Comparison of ENCODE assay signal across 15 cellular contexts in genomic region chr13:39322836-39323585, GRCh38.
A peak's percentile ranks its signal among the peaks of the same experiment; 100 is the strongest.
DNase-seq lines count a peak whose midpoint lies in the region; ATAC-seq and TF ChIP-seq lines count a peak whose summit lies in the region.
"Had no signal": no experiment of that assay in that cellular context is flagged by ENCODE, and none has a peak within 500 bp of the region (broad histone marks: within the 10 kb centered on the region; RNA-seq: fewer than 3 reads in every experiment).

No MANE protein-coding gene starts in this region.

- H3K4me1 Mint-ChIP-seq in nephron progenitor cell: peaks cover 72% of the 10 kb centered on the region
- no peaks in the 10 kb centered on the region for H3K4me1 Mint-ChIP-seq in MCF 10A (ENCODE audit: insufficient read depth, unreplicated experiment)

- CTCF ChIA-PET in MCF 10A (lab: Yijun Ruan, JAX): interaction anchor here (0.6 to 1.4 kb wide), 2 partner anchors 186 to 293 kb away, joined by 3 to 5 read pairs; no protein-coding TSS in a partner anchor

- no TSS peak for BruUV-seq in MCF 10A (replicated peaks; lab: Mats Ljungman, UMichigan)

- no peaks in the 10 kb centered on the region for H3K9me3 ChIP-seq in SK-N-MC (ENCODE audit: low read depth, low read length)
- H3K9me3 ChIP-seq: Peyer's patch had no signal

- 77 to 81% methylated on average over 3 of the region's 3 CpGs for WGBS in lower leg skin, 2 donors

- peak; percentile 18 for DNase-seq in ELF-1 (ENCODE audit: low read depth, low spot score)
- DNase-seq in SK-N-MC (ENCODE audit: low read depth, low spot score): no peak
- DNase-seq in nephron progenitor cell: no peak
- peak; percentile 56 for DNase-seq in retina
- no peak for DNase-seq in lower leg skin (ENCODE audit: low spot score in 2 of 2)
- DNase-seq in MCF 10A (ENCODE audit: unreplicated experiment): no peak
- DNase-seq: CD8-positive, alpha-beta T cell; H7; IMR-90; MV-4-11; NCI-H2171; NCI-H510A; Peyer's patch; SHP77 had no signal

- H3K9ac ChIP-seq in SK-N-MC (ENCODE audit: insufficient read length): no peak overlapping the region

- H3K36me3 ChIP-seq in SK-N-MC (ENCODE audit: insufficient read depth, low read length): no peaks in the 10 kb centered on the region
- H3K36me3 ChIP-seq: Peyer's patch had no signal

- intact Hi-C loops in lower leg skin (cut with DNase I; ENCODE audit: low total_unique reads): no loop called here
- intact Hi-C loops in MCF 10A (cut with micrococcal nuclease): no loop called here

- TF ChIP-seq CTCF in nephron progenitor cell (IDR thresholded peaks at IDR 0.05) (no peak), lower leg skin (IDR thresholded peaks at IDR 0.05) (no peak), MCF 10A (IDR thresholded peaks at IDR 0.05; ENCODE audit: unreplicated experiment) (no peak)

- no peak overlapping the region for H3K4me3 Mint-ChIP-seq in nephron progenitor cell
- no peak overlapping the region for H3K4me3 Mint-ChIP-seq in MCF 10A (ENCODE audit: unreplicated experiment)
- H3K4me3 Mint-ChIP-seq: CD8-positive, alpha-beta T cell had no signal

- H3K27me3 Mint-ChIP-seq in nephron progenitor cell (ENCODE audit: low read depth, poor library complexity) (peaks cover 7% of the 10 kb centered on the region), MCF 10A (ENCODE audit: insufficient read depth, unreplicated experiment) (peaks cover 11% of the 10 kb centered on the region)

- H3K36me3 Mint-ChIP-seq in nephron progenitor cell (ENCODE audit: low read depth): no peaks in the 10 kb centered on the region
- H3K36me3 Mint-ChIP-seq in MCF 10A (ENCODE audit: insufficient read depth, unreplicated experiment): no peaks in the 10 kb centered on the region
- H3K36me3 Mint-ChIP-seq: CD8-positive, alpha-beta T cell had no signal

- H3K4me3 ChIP-seq in SK-N-MC: 0 out of 2 replicates have a peak overlapping the region, but pooled peaks have one; percentile 18
- H3K4me3 ChIP-seq in lower leg skin (ENCODE audit: low read depth, poor library complexity, severe bottlenecking): no peak overlapping the region
- H3K4me3 ChIP-seq: Peyer's patch had no signal

- no peak for ATAC-seq in GM19328 (IDR thresholded peaks at IDR 0.05; ENCODE audit: unreplicated experiment)
- ATAC-seq: CD8-positive, alpha-beta T cell had no signal

- POLR2A ChIA-PET in MCF 10A (lab: Yijun Ruan, JAX): no interaction called here

- TF ChIP-seq POLR2A in lower leg skin (IDR thresholded peaks at IDR 0.05): no peak

- H3K9me3 Mint-ChIP-seq in nephron progenitor cell (no peaks in the 10 kb centered on the region), MCF 10A (ENCODE audit: unreplicated experiment) (no peaks in the 10 kb centered on the region)
- H3K9me3 Mint-ChIP-seq: CD8-positive, alpha-beta T cell had no signal

- peak overlapping the region; percentile 92 for H3K27ac Mint-ChIP-seq in nephron progenitor cell
- no peak overlapping the region for H3K27ac Mint-ChIP-seq in MCF 10A (ENCODE audit: low read depth, unreplicated experiment)
- H3K27ac Mint-ChIP-seq: CD8-positive, alpha-beta T cell had no signal

- peak overlapping the region; percentile 2 for H3K27ac ChIP-seq in SK-N-MC
- H3K27ac ChIP-seq: Peyer's patch had no signal

Comparison
In these comparisons a context has a peak if more than half of its experiments do, and no peak if none do; other contexts are left out.
1. DNase-seq: peak in ELF-1 (single experiment) and retina (single experiment); none in SK-N-MC (single experiment), nephron progenitor cell (single experiment), lower leg skin (0 of 2) and MCF 10A (single experiment).